Comparison of ENCODE assay signal across 8 cellular contexts in the genomic region with DNA sequence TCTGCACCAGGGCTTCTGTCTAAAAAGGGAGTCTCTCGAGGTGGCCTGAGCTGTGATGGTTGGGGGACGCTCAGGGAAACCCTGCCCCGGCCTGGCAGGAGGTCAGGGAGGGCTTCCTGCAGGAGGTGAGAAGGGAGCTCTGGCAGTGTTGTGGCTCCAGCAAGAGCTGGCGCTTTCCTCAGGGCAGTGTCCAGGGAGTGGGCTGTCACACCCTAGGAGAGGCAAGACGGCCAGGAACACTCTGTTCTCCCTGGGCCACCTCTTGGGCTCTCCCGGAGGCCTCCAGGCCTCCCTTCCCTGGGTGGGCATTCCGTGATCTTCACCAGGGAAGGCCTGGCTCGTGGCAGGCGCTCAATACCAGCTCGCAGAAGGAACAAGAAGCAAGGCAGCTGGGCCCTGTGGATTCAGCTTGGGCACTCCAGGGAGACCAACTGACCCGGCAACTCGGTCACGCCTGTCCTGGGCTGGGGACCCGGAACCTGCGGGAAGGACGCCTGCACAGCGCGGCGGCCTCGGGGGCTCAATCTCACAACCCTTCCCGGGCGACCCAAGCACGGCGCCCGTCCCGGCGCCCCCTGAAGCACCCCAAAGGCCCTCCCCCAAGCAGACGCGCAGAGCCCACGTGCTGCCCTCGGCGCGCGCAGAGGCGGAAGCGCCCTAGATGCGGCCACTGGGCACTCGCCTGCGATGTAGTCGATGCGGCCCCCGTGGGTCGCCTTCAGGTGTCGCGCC. TPM values are rescaled to one million over a fixed set of nuclear protein-coding genes. Genes with fewer than 3 reads are reported as not detected.
DNase-seq lines count a peak whose midpoint lies in the region; ATAC-seq and TF ChIP-seq lines count a peak whose summit lies in the region.

No MANE protein-coding gene starts in this region.

- no peak for TF ChIP-seq CTCF in AG09309 (IDR thresholded peaks at IDR 0.05; ENCODE audit: control insufficient read depth, insufficient read depth, low read depth, low read length, missing control alignments)

- TF ChIP-seq POLR2A in GM18526 (IDR thresholded peaks at IDR 0.05; ENCODE audit: extremely low read depth, insufficient read length): peak; percentile 62

- peak; percentile 35 for ATAC-seq in HG03025 (IDR thresholded peaks at IDR 0.05; ENCODE audit: low FRiP score, unreplicated experiment)

- DNase-seq in AG09309 (ENCODE audit: low read depth) (no peak), NCI-H2196 (lab: John Stamatoyannopoulos, UW; ENCODE audit: unreplicated experiment) (peak; percentile 60), lung microvascular endothelial cell (ENCODE audit: low read depth in 2 of 2) (peak; percentile 74 to 79)
- DNase-seq in activated CD4-positive, alpha-beta T cell treated with anti-CD3 and anti-CD28 coated beads, Interleukin-2, amount 50 U/mL, for 48 hours: peak; percentile 69
- DNase-seq in effector CD4-positive, alpha-beta T cell: peak; percentile 52
- DNase-seq in stimulated activated CD8-positive, alpha-beta memory T cell treated with anti-CD3 and anti-CD28 coated beads, Interleukin-15, amount 100 ng/mL, for 48 hours (ENCODE audit: low read depth in 2 of 2): peak; percentile 67 to 68

- H3K4me3 ChIP-seq in AG09309 (ENCODE audit: control insufficient read depth, low read depth, low read length): peak overlapping the region; percentile 62

RNA-seq across cellular contexts. Expression of gene APRT, which starts 0.7 kb away (rescaled TPM):
- 92.7 and 112 TPM in 2 replicates for total RNA-seq in lung microvascular endothelial cell

RNA-seq across cellular contexts. Expression of gene CDT1, which starts 7.4 kb away (rescaled TPM):
- total RNA-seq in lung microvascular endothelial cell: 1.8 and 3.7 TPM in 2 replicates

RNA-seq across cellular contexts. Expression of gene PIEZO1, which starts 26.0 kb away (rescaled TPM):
- total RNA-seq in lung microvascular endothelial cell: 227 and 460 TPM in 2 replicates

RNA-seq across cellular contexts. Expression of gene GALNS, which starts 45.7 kb away (rescaled TPM):
- total RNA-seq in lung microvascular endothelial cell: 12.0 and 17.1 TPM in 2 replicates

RNA-seq across cellular contexts. Expression of gene TRAPPC2L, which starts 45.9 kb away (rescaled TPM):
- total RNA-seq in lung microvascular endothelial cell: 35.9 and 49.5 TPM in 2 replicates
